Comparison of ENCODE assay signal across 23 cellular contexts in genomic region chr20:58816957-58817651, GRCh38. TPM values are rescaled to one million over a fixed set of nuclear protein-coding genes. Genes with fewer than 3 reads are reported as not detected.
"Had no signal": no experiment of that assay in that cellular context is flagged by ENCODE, and none has a peak within 500 bp of the region (broad histone marks: within the 10 kb centered on the region; RNA-seq: fewer than 3 reads in every experiment).

No MANE protein-coding gene starts in this region.

- FAIRE-seq: kidney had no signal

- H3K36me3 ChIP-seq: tibial nerve, upper lobe of right lung, vagina had no signal

- H3K79me2 ChIP-seq: hepatocyte, parathyroid adenoma had no signal

- H3K4me2 ChIP-seq: hepatocyte had no signal

- H3K4me3 Mint-ChIP-seq: naive B cell; nephron; stimulated activated naive B cell treated with anti-CD40 and anti-IgM and Interleukin-4, amounts not matched to agents 10 μg/mL and 1 μg/mL and 100 μg/mL, for 72 hours; stimulated activated naive CD8-positive, alpha-beta T cell treated with anti-CD3 and anti-CD28 coated beads, Interleukin-15, amount 100 ng/mL, for 72 hours had no signal

- H3K27ac ChIP-seq: hepatocyte, parathyroid adenoma, psoas muscle, testis, tibial nerve, upper lobe of right lung, vagina had no signal

- H2AFZ ChIP-seq: hepatocyte, parathyroid adenoma had no signal

- H3K9ac ChIP-seq: parathyroid adenoma had no signal

- DNase-seq: effector CD4-positive, alpha-beta T cell; foreskin melanocyte; kidney; left colon; left ventricle myocardium superior; mesenchymal stem cell; naive B cell; psoas muscle; retina; stimulated activated CD4-positive, alpha-beta T cell treated with anti-CD3 and anti-CD28 coated beads, Interleukin-2, amount 100 ng/mL, for 24 hours; stimulated activated CD4-positive, alpha-beta T cell treated with anti-CD3 and anti-CD28 coated beads, Interleukin-4, amount 100 ng/mL, for 4 hours; stimulated activated naive B cell treated with anti-CD40 and anti-IgM and Interleukin-4, amounts not matched to agents 10 μg/mL and 1 μg/mL and 100 μg/mL, for 72 hours; stimulated activated naive CD8-positive, alpha-beta T cell treated with anti-CD3 and anti-CD28 coated beads, Interleukin-15, amount 100 ng/mL, for 72 hours; testis; upper lobe of right lung had no signal

- H3K4me1 Mint-ChIP-seq: naive B cell had no signal

- H3K27me3 ChIP-seq: hepatocyte, testis, vagina had no signal

- ATAC-seq: left colon; left ventricle myocardium superior; psoas muscle; sciatic nerve; stimulated activated naive B cell treated with anti-CD40 and anti-IgM and Interleukin-4, amounts not matched to agents 10 μg/mL and 1 μg/mL and 100 μg/mL, for 72 hours; stimulated activated naive CD8-positive, alpha-beta T cell treated with anti-CD3 and anti-CD28 coated beads, Interleukin-15, amount 100 ng/mL, for 72 hours; upper lobe of right lung had no signal

- H3K4me1 ChIP-seq: parathyroid adenoma, testis, tibial nerve, upper lobe of right lung, vagina had no signal

- H3K9me3 ChIP-seq: psoas muscle, testis, upper lobe of right lung, vagina had no signal

- H3K27ac Mint-ChIP-seq: nephron; stimulated activated naive B cell treated with anti-CD40 and anti-IgM and Interleukin-4, amounts not matched to agents 10 μg/mL and 1 μg/mL and 100 μg/mL, for 72 hours had no signal

- H3K4me3 ChIP-seq: hepatocyte, lung, psoas muscle, skin epidermis, testis, tibial nerve, upper lobe of right lung, vagina had no signal

RNA-seq across cellular contexts. Expression of gene GNAS-AS1, which starts 33.6 kb away (rescaled TPM):
- total RNA-seq: hepatocyte, vagina had no signal
